ENCODE assay signal across 10 cellular contexts in the genomic region with DNA sequence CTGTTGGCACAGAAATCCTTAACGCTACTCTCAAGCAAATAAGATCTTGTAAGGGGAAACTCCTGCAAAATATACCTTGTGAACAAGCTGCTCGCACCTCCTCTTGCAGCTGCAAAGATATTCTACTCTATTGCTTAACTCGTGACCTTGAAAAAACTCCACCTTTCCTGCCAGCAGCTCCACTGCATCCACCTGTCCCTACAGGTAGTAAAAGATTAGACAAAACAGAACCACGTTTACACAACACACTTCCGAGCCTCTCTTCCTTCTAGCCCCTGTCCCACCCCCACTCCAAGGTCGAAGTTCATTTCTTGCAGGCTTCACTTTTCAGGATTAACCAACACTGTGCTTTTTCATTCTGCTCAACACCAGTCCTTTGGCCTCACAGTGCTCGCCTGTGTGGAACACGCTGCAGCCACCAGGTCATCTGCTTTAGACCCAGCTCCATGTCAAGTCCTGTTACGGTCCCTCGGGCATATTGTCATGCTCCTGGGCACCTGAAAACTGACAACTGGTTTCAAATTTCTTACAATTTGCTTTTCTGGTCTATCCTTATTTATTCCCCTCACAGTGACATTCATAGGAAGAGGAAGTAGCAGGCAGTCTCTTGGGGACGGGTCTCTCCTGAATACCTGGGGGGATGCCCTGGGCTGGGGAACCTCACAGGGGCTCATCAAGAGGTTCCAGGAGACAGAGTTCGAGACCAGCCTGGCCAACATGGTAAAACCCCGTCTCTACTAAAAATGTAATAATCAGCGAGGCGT.
A peak's percentile ranks its signal among the peaks of the same experiment; 100 is the strongest.
DNase-seq lines count a peak whose midpoint lies in the region; ATAC-seq and TF ChIP-seq lines count a peak whose summit lies in the region.
"Had no signal": no experiment of that assay in that cellular context is flagged by ENCODE, and none has a peak within 500 bp of the region (broad histone marks: within the 10 kb centered on the region; RNA-seq: fewer than 3 reads in every experiment).

No MANE protein-coding gene starts in this region.

- DNase-seq in NCI-H2029 (lab: John Stamatoyannopoulos, UW) (peak; percentile 19), NCI-H2029 treated with DMSO at 0.1 percent for 48 hours (lab: John Stamatoyannopoulos, UW) (no peak), SK-N-MC (ENCODE audit: low read depth, low spot score) (no peak), smooth muscle cell (lab: John Stamatoyannopoulos, UW; ENCODE audit: unreplicated experiment) (no peak), SJCRH30 (no peak), kidney glomerular epithelial cell (lab: John Stamatoyannopoulos, UW) (no peak)
- DNase-seq: amygdala had no signal

- H3F3A ChIP-seq in smooth muscle cell (ENCODE audit: low read depth): peaks cover 26% of the 10 kb centered on the region

- TF ChIP-seq CTCF in smooth muscle cell (IDR thresholded peaks at IDR 0.05; ENCODE audit: borderline replicate concordance, insufficient read depth, poor library complexity, severe bottlenecking): no peak

- H3K4me1 ChIP-seq in esophagus (ENCODE audit: control insufficient read depth in 2 of 2, insufficient read depth in 2 of 2, low read length in 1 of 2) (peaks cover 4 to 39% of the 10 kb centered on the region in 2 donors), smooth muscle cell (ENCODE audit: low read depth) (peaks cover 26% of the 10 kb centered on the region), SJCRH30 (peaks cover 8% of the 10 kb centered on the region)

- H3K27me3 ChIP-seq in esophagus (ENCODE audit: control insufficient read depth in 1 of 2, insufficient read depth in 2 of 2, low read length in 2 of 2): no peaks in the 10 kb centered on the region
- H3K27me3 ChIP-seq in smooth muscle cell (ENCODE audit: low read depth): no peaks in the 10 kb centered on the region
- no peaks in the 10 kb centered on the region for H3K27me3 ChIP-seq in SJCRH30

- whole genome bisulfite sequencing in esophagus, 2 donors: 53 to 56% methylated on average over 15 of the region's 15 CpGs
- 91% methylated on average over 15 of the region's 15 CpGs for WGBS in smooth muscle cell (ENCODE audit: low lambda C conversion rate)

- no peak overlapping the region for H3K4me2 ChIP-seq in smooth muscle cell

- H3K9me3 ChIP-seq in SK-N-MC (ENCODE audit: low read depth, low read length) (peaks cover 5% of the 10 kb centered on the region; the same call in 1 of the 2 replicates), esophagus (ENCODE audit: control insufficient read depth in 2 of 2, insufficient read depth in 1 of 2, low read depth in 1 of 2, low read length in 1 of 2) (no peaks in the 10 kb centered on the region), smooth muscle cell (replicated peaks; ENCODE audit: low read depth) (no peaks in the 10 kb centered on the region), SJCRH30 (replicated peaks) (no peaks in the 10 kb centered on the region)

- H3K9ac ChIP-seq in SK-N-MC (ENCODE audit: insufficient read length) (no peak overlapping the region), smooth muscle cell (ENCODE audit: low read depth) (no peak overlapping the region)

- no peak overlapping the region for H2AFZ ChIP-seq in smooth muscle cell (ENCODE audit: low read depth)

- peaks cover under 1% of the 10 kb centered on the region for H4K20me1 ChIP-seq in smooth muscle cell (ENCODE audit: low read depth)

- H3K27ac ChIP-seq in SK-N-MC: peak overlapping the region; percentile 16; the same call in 1 of the 2 replicates
- H3K27ac ChIP-seq in esophagus (ENCODE audit: low read depth in 2 of 2, low read length in 1 of 2): peak overlapping the region; percentile 79 to 91
- peak overlapping the region; percentile 99 for H3K27ac ChIP-seq in smooth muscle cell (ENCODE audit: low read depth)
- H3K27ac ChIP-seq in SJCRH30: no peak overlapping the region
- H3K27ac ChIP-seq: 22Rv1 had no signal

- no peak for ATAC-seq in HG03565 (IDR thresholded peaks at IDR 0.05; ENCODE audit: unreplicated experiment)

- H3K36me3 ChIP-seq in SK-N-MC (ENCODE audit: insufficient read depth, low read length): peaks cover 91% of the 10 kb centered on the region
- H3K36me3 ChIP-seq in esophagus (ENCODE audit: control insufficient read depth in 2 of 2, insufficient read depth in 2 of 2, low read length in 1 of 2): peaks cover 3 to 10% of the 10 kb centered on the region in 2 donors
- peaks cover 5% of the 10 kb centered on the region for H3K36me3 ChIP-seq in smooth muscle cell (ENCODE audit: low read depth)
- H3K36me3 ChIP-seq in SJCRH30: peaks cover 11% of the 10 kb centered on the region

- H3K4me3 ChIP-seq in SK-N-MC (no peak overlapping the region), esophagus (ENCODE audit: low read depth in 1 of 2, low read length in 2 of 2) (no peak overlapping the region), smooth muscle cell (no peak overlapping the region), SJCRH30 (no peak overlapping the region)

- H3K79me2 ChIP-seq in smooth muscle cell (ENCODE audit: low read depth): peaks cover 64% of the 10 kb centered on the region
